1 cellular context compared by ENCODE assay signal in the genomic region with DNA sequence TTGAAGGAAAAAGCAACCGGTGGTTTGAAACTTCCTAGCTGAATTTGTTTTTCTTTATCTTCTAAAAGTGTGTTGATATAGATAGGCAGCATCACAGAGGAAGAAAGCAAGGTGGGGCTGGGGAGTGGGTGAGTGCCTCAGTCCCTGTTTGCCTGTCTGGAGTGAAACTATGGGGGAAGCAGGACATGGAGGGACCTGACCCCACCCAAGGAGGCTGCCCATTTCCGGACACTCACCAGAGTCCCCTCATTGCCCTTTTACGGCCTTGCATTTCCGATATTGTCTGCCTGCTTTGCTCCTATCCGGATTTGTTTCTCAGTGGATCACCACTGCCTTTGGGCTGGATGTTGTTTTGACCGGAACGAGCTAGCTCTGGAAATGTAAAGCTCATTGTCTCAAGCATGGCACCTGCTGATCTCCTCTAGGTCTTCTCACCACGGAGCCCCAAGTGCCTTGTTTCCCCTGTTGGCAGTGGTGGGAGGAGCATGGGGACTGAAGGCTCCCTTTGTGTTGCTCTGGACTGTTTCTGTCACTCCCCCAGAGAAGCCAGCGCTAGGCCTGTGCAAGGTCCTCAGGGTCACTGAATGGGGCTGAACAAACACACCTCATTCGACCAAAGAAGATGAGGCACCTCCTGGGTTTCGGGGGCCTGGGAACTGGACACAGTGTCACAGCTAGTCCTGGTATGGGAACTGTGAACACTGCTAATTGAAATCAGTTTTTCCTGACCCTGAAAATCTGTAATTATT.
TF ChIP-seq lines count a peak whose summit lies in the region.

No MANE protein-coding gene starts in this region.

TF ChIP-seq in HepG2, 621 proteins besides CTCF, POLR2A, EP300 and RAD21 (continued from another document and continues in another):
- TF ChIP-seq, protein P1, sequence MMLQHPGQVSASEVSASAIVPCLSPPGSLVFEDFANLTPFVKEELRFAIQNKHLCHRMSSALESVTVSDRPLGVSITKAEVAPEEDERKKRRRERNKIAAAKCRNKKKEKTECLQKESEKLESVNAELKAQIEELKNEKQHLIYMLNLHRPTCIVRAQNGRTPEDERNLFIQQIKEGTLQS (CRISPR knock-in tag; IDR thresholded peaks at IDR 0.05) = no peak
- peak; percentile 84; the same call in 1 of the 2 replicates for TF ChIP-seq ZNF792 (CRISPR knock-in tag; IDR thresholded peaks at IDR 0.05)
- TF ChIP-seq, protein P2, sequence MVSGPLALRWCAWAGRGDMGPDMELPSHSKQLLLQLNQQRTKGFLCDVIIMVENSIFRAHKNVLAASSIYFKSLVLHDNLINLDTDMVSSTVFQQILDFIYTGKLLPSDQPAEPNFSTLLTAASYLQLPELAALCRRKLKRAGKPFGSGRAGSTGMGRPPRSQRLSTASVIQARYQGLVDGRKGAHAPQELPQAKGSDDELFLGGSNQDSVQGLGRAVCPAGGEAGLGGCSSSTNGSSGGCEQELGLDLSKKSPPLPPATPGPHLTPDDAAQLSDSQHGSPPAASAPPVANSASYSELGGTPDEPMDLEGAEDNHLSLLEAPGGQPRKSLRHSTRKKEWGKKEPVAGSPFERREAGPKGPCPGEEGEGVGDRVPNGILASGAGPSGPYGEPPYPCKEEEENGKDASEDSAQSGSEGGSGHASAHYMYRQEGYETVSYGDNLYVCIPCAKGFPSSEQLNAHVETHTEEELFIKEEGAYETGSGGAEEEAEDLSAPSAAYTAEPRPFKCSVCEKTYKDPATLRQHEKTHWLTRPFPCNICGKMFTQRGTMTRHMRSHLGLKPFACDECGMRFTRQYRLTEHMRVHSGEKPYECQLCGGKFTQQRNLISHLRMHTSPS (CRISPR knock-in tag; IDR thresholded peaks at IDR 0.05; ENCODE audit: low read depth) = peak; percentile 45; the same call in 1 of the 2 replicates
- TF ChIP-seq ZFYVE20 (CRISPR knock-in tag; IDR thresholded peaks at IDR 0.05; ENCODE audit: borderline replicate concordance, low read depth) = no peak
- TF ChIP-seq, protein P3, sequence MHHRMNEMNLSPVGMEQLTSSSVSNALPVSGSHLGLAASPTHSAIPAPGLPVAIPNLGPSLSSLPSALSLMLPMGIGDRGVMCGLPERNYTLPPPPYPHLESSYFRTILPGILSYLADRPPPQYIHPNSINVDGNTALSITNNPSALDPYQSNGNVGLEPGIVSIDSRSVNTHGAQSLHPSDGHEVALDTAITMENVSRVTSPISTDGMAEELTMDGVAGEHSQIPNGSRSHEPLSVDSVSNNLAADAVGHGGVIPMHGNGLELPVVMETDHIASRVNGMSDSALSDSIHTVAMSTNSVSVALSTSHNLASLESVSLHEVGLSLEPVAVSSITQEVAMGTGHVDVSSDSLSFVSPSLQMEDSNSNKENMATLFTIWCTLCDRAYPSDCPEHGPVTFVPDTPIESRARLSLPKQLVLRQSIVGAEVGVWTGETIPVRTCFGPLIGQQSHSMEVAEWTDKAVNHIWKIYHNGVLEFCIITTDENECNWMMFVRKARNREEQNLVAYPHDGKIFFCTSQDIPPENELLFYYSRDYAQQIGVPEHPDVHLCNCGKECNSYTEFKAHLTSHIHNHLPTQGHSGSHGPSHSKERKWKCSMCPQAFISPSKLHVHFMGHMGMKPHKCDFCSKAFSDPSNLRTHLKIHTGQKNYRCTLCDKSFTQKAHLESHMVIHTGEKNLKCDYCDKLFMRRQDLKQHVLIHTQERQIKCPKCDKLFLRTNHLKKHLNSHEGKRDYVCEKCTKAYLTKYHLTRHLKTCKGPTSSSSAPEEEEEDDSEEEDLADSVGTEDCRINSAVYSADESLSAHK (CRISPR knock-in tag; IDR thresholded peaks at IDR 0.05; ENCODE audit: borderline replicate concordance) = no peak
- 0 out of 2 replicates have a peak, but pooled peaks have one; percentile 40 for TF ChIP-seq ZNF616 (CRISPR knock-in tag; IDR thresholded peaks at IDR 0.05; ENCODE audit: low read depth)
- no peak for TF ChIP-seq SRSF9 (IDR thresholded peaks at IDR 0.05; ENCODE audit: borderline replicate concordance, insufficient read depth, low read depth, low read length, poor library complexity, severe bottlenecking)
- no peak for TF ChIP-seq ZNF101 (CRISPR knock-in tag; IDR thresholded peaks at IDR 0.05; ENCODE audit: borderline replicate concordance, low read depth)
- TF ChIP-seq, protein P4, sequence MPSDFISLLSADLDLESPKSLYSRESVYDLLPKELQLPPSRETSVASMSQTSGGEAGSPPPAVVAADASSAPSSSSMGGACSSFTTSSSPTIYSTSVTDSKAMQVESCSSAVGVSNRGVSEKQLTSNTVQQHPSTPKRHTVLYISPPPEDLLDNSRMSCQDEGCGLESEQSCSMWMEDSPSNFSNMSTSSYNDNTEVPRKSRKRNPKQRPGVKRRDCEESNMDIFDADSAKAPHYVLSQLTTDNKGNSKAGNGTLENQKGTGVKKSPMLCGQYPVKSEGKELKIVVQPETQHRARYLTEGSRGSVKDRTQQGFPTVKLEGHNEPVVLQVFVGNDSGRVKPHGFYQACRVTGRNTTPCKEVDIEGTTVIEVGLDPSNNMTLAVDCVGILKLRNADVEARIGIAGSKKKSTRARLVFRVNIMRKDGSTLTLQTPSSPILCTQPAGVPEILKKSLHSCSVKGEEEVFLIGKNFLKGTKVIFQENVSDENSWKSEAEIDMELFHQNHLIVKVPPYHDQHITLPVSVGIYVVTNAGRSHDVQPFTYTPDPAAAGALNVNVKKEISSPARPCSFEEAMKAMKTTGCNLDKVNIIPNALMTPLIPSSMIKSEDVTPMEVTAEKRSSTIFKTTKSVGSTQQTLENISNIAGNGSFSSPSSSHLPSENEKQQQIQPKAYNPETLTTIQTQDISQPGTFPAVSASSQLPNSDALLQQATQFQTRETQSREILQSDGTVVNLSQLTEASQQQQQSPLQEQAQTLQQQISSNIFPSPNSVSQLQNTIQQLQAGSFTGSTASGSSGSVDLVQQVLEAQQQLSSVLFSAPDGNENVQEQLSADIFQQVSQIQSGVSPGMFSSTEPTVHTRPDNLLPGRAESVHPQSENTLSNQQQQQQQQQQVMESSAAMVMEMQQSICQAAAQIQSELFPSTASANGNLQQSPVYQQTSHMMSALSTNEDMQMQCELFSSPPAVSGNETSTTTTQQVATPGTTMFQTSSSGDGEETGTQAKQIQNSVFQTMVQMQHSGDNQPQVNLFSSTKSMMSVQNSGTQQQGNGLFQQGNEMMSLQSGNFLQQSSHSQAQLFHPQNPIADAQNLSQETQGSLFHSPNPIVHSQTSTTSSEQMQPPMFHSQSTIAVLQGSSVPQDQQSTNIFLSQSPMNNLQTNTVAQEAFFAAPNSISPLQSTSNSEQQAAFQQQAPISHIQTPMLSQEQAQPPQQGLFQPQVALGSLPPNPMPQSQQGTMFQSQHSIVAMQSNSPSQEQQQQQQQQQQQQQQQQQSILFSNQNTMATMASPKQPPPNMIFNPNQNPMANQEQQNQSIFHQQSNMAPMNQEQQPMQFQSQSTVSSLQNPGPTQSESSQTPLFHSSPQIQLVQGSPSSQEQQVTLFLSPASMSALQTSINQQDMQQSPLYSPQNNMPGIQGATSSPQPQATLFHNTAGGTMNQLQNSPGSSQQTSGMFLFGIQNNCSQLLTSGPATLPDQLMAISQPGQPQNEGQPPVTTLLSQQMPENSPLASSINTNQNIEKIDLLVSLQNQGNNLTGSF (CRISPR knock-in tag; IDR thresholded peaks at IDR 0.05) = no peak
- TF ChIP-seq, protein P5, sequence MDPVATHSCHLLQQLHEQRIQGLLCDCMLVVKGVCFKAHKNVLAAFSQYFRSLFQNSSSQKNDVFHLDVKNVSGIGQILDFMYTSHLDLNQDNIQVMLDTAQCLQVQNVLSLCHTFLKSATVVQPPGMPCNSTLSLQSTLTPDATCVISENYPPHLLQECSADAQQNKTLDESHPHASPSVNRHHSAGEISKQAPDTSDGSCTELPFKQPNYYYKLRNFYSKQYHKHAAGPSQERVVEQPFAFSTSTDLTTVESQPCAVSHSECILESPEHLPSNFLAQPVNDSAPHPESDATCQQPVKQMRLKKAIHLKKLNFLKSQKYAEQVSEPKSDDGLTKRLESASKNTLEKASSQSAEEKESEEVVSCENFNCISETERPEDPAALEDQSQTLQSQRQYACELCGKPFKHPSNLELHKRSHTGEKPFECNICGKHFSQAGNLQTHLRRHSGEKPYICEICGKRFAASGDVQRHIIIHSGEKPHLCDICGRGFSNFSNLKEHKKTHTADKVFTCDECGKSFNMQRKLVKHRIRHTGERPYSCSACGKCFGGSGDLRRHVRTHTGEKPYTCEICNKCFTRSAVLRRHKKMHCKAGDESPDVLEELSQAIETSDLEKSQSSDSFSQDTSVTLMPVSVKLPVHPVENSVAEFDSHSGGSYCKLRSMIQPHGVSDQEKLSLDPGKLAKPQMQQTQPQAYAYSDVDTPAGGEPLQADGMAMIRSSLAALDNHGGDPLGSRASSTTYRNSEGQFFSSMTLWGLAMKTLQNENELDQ (CRISPR knock-in tag; IDR thresholded peaks at IDR 0.05; ENCODE audit: borderline replicate concordance) = no peak
- no peak for TF ChIP-seq ARNT (IDR thresholded peaks at IDR 0.05)
- TF ChIP-seq RNF2 (conservative IDR thresholded peaks at IDR 0.05; ENCODE audit: low read depth) = no peak
- no peak for TF ChIP-seq KLF11 (CRISPR knock-in tag; IDR thresholded peaks at IDR 0.05)
- TF ChIP-seq SP5 (CRISPR knock-in tag; IDR thresholded peaks at IDR 0.05; ENCODE audit: borderline replicate concordance, low read depth) = peak; percentile 59; the same call in 1 of the 2 replicates
- TF ChIP-seq KLF13 (CRISPR knock-in tag; IDR thresholded peaks at IDR 0.05) = no peak
- TF ChIP-seq HIVEP1 (CRISPR knock-in tag; IDR thresholded peaks at IDR 0.05) = 0 out of 2 replicates have a peak, but pooled peaks have one; percentile 51
- TF ChIP-seq, protein P6, sequence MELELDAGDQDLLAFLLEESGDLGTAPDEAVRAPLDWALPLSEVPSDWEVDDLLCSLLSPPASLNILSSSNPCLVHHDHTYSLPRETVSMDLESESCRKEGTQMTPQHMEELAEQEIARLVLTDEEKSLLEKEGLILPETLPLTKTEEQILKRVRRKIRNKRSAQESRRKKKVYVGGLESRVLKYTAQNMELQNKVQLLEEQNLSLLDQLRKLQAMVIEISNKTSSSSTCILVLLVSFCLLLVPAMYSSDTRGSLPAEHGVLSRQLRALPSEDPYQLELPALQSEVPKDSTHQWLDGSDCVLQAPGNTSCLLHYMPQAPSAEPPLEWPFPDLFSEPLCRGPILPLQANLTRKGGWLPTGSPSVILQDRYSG (CRISPR knock-in tag; IDR thresholded peaks at IDR 0.05) = no peak
- no peak for TF ChIP-seq NFKBIZ (CRISPR knock-in tag; IDR thresholded peaks at IDR 0.05)
- TF ChIP-seq HES4 (CRISPR knock-in tag; IDR thresholded peaks at IDR 0.05; ENCODE audit: borderline replicate concordance) = no peak
- TF ChIP-seq, protein P7, sequence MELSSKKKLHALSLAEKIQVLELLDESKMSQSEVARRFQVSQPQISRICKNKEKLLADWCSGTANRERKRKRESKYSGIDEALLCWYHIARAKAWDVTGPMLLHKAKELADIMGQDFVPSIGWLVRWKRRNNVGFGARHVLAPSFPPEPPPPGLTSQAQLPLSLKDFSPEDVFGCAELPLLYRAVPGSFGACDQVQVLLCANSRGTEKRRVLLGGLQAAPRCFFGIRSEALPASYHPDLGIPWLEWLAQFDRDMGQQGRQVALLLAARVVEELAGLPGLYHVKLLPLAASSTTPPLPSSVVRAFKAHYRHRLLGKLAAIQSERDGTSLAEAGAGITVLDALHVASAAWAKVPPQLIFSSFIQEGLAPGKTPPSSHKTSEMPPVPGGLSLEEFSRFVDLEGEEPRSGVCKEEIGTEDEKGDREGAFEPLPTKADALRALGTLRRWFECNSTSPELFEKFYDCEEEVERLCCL (CRISPR knock-in tag; IDR thresholded peaks at IDR 0.05; ENCODE audit: borderline replicate concordance) = no peak
- no peak; the same call in 1 of the 2 replicates for TF ChIP-seq ZMAT3 (CRISPR knock-in tag; conservative IDR thresholded peaks at IDR 0.05)
- 0 out of 2 replicates have a peak, but pooled peaks have one; percentile 58 for TF ChIP-seq ZBTB3 (CRISPR knock-in tag; IDR thresholded peaks at IDR 0.05; ENCODE audit: borderline replicate concordance, low read depth)
- peak; percentile 27; the same call in 1 of the 2 replicates for TF ChIP-seq BCL6 (CRISPR knock-in tag; IDR thresholded peaks at IDR 0.05)
- TF ChIP-seq, protein P8, sequence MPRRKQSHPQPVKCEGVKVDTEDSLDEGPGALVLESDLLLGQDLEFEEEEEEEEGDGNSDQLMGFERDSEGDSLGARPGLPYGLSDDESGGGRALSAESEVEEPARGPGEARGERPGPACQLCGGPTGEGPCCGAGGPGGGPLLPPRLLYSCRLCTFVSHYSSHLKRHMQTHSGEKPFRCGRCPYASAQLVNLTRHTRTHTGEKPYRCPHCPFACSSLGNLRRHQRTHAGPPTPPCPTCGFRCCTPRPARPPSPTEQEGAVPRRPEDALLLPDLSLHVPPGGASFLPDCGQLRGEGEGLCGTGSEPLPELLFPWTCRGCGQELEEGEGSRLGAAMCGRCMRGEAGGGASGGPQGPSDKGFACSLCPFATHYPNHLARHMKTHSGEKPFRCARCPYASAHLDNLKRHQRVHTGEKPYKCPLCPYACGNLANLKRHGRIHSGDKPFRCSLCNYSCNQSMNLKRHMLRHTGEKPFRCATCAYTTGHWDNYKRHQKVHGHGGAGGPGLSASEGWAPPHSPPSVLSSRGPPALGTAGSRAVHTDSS (CRISPR knock-in tag; conservative IDR thresholded peaks at IDR 0.05) = no peak
- no peak for TF ChIP-seq ZNF773 (CRISPR knock-in tag; IDR thresholded peaks at IDR 0.05; ENCODE audit: borderline replicate concordance)
- TF ChIP-seq ERF (CRISPR knock-in tag; IDR thresholded peaks at IDR 0.05) = peak; percentile 27; the same call in 1 of the 2 replicates
- no peak for TF ChIP-seq ZFP36 (IDR thresholded peaks at IDR 0.05; ENCODE audit: borderline replicate concordance, low read depth, low read length, partially characterized antibody)
- TF ChIP-seq SP4 (CRISPR knock-in tag; IDR thresholded peaks at IDR 0.05) = no peak
- TF ChIP-seq SATB2 (CRISPR knock-in tag; IDR thresholded peaks at IDR 0.05) = no peak
- TF ChIP-seq PHF20 (CRISPR knock-in tag; IDR thresholded peaks at IDR 0.05) = peak; percentile 47; the same call in 1 of the 2 replicates
- TF ChIP-seq ZNF879 (CRISPR knock-in tag; IDR thresholded peaks at IDR 0.05) = no peak
- TF ChIP-seq GATAD1 (CRISPR knock-in tag; IDR thresholded peaks at IDR 0.05) = peak; percentile 37; the same call in 1 of the 2 replicates
- TF ChIP-seq TBX2 (CRISPR knock-in tag; IDR thresholded peaks at IDR 0.05; ENCODE audit: borderline replicate concordance) = peak; percentile 86
- TF ChIP-seq, protein P9, sequence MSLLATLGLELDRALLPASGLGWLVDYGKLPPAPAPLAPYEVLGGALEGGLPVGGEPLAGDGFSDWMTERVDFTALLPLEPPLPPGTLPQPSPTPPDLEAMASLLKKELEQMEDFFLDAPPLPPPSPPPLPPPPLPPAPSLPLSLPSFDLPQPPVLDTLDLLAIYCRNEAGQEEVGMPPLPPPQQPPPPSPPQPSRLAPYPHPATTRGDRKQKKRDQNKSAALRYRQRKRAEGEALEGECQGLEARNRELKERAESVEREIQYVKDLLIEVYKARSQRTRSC (CRISPR knock-in tag; IDR thresholded peaks at IDR 0.05; ENCODE audit: low read depth) = no peak
- TF ChIP-seq FOXO1 (CRISPR knock-in tag; IDR thresholded peaks at IDR 0.05) = peak; percentile 77
- TF ChIP-seq ZNF567 (CRISPR knock-in tag; IDR thresholded peaks at IDR 0.05; ENCODE audit: borderline replicate concordance) = no peak
- no peak for TF ChIP-seq MZF1 (CRISPR knock-in tag; IDR thresholded peaks at IDR 0.05; ENCODE audit: borderline replicate concordance)
- no peak for TF ChIP-seq NKX3-1 (CRISPR knock-in tag; IDR thresholded peaks at IDR 0.05)
- no peak for TF ChIP-seq ZNF569 (CRISPR knock-in tag; IDR thresholded peaks at IDR 0.05; ENCODE audit: borderline replicate concordance)
- no peak for TF ChIP-seq CHCHD3 (CRISPR knock-in tag; IDR thresholded peaks at IDR 0.05)
- no peak for TF ChIP-seq ZFP1 (CRISPR knock-in tag; IDR thresholded peaks at IDR 0.05)
- peak; percentile 45; the same call in 1 of the 2 replicates for TF ChIP-seq ESRRA (CRISPR knock-in tag; IDR thresholded peaks at IDR 0.05; ENCODE audit: low read depth)
- no peak for TF ChIP-seq HMG20B (CRISPR knock-in tag; conservative IDR thresholded peaks at IDR 0.05)
- no peak for TF ChIP-seq THYN1 (CRISPR knock-in tag; IDR thresholded peaks at IDR 0.05; ENCODE audit: borderline replicate concordance, low read depth)
- TF ChIP-seq ZNF121 (CRISPR knock-in tag; IDR thresholded peaks at IDR 0.05) = 0 out of 2 replicates have a peak, but pooled peaks have one; percentile 9
